In genomic region chr14:67646136-67646535, GRCh38 we compare ENCODE assay signal across 23 cellular contexts. TPM values are rescaled to one million over a fixed set of nuclear protein-coding genes. Genes with fewer than 3 reads are reported as not detected.
DNase-seq lines count a peak whose midpoint lies in the region; ATAC-seq, FAIRE-seq and TF ChIP-seq lines count a peak whose summit lies in the region.
"Had no signal": no experiment of that assay in that cellular context is flagged by ENCODE, and none has a peak within 500 bp of the region (broad histone marks: within the 10 kb centered on the region; RNA-seq: fewer than 3 reads in every experiment).

No MANE protein-coding gene starts in this region.

- no peaks in the 10 kb centered on the region for H3K9me3 Mint-ChIP-seq in activated naive CD4-positive, alpha-beta T cell treated with anti-CD3 and anti-CD28 coated beads, Interleukin-2, amount 50 U/mL, for 72 hours
- H3K9me3 Mint-ChIP-seq in CD4-positive, alpha-beta T cell: no peaks in the 10 kb centered on the region
- H3K9me3 Mint-ChIP-seq: CD14-positive monocyte, H9 had no signal

- TF ChIP-seq RAD21 in K562 (CRISPR knock-in tag; conservative IDR thresholded peaks at IDR 0.05 in 1 of 2, IDR thresholded peaks at IDR 0.05 in 1 of 2): no peak

- H3K4me1 Mint-ChIP-seq in CD4-positive, alpha-beta T cell (ENCODE audit: low read depth): peaks cover 4% of the 10 kb centered on the region
- H3K4me1 Mint-ChIP-seq: CD14-positive monocyte, H9 had no signal

- TF ChIP-seq POLR2A in K562 (conservative IDR thresholded peaks at IDR 0.05): no peak
- TF ChIP-seq POLR2A in gastrocnemius medialis (IDR thresholded peaks at IDR 0.05): no peak

- no peaks in the 10 kb centered on the region for H3K27me3 Mint-ChIP-seq in CD4-positive, alpha-beta T cell

- DNase-seq in K562 (ENCODE audit: extremely low read depth in 1 of 4, low spot score in 3 of 4): no peak
- peak; percentile 27 for DNase-seq in left kidney (ENCODE audit: low read depth, low spot score)
- DNase-seq in gastrocnemius medialis: no peak
- no peak for DNase-seq in activated naive CD4-positive, alpha-beta T cell treated with anti-CD3 and anti-CD28 coated beads, Interleukin-2, amount 50 U/mL, for 72 hours (ENCODE audit: low spot score in 2 of 2)
- no peak for DNase-seq in COLO829 (ENCODE audit: low spot score)
- DNase-seq in CD4-positive, alpha-beta T cell: no peak
- DNase-seq: BE2C, COR-L47, DMS53, GM23248, H9, KG1, MG63, NCI-H1105 treated with DMSO at 0.1 percent for 48 hours, NCI-H146, NCI-H1930, NCI-H446, NCI-H524 treated with DMSO at 0.1 percent for 48 hours, NCI-H774, SK-N-SH had no signal

- no TSS peak for BruUV-seq in K562 (replicated peaks; lab: Mats Ljungman, UMichigan)

- H2AFZ ChIP-seq in K562 (ENCODE audit: low read depth, low read length): no peak overlapping the region
- H2AFZ ChIP-seq: GM23248 had no signal

- H3K79me2 ChIP-seq in K562 (ENCODE audit: control insufficient read depth, insufficient read depth, low read length): no peaks in the 10 kb centered on the region

- H3K36me3 ChIP-seq in K562 (ENCODE audit: control insufficient read depth, insufficient read depth, low read length) (peaks cover 58% of the 10 kb centered on the region), gastrocnemius medialis (peaks cover 5 to 70% of the 10 kb centered on the region in 2 donors)

- CTCF ChIA-PET in K562 (lab: Yijun Ruan, JAX; ENCODE audit: low intra/inter-chr PET ratio): no interaction called here
- CTCF ChIA-PET in CD4-positive, alpha-beta T cell (lab: Charles Lee): no interaction called here

- H4K20me1 ChIP-seq in K562 (replicated peaks; ENCODE audit: control insufficient read depth, insufficient read depth, low read length): no peaks in the 10 kb centered on the region

- no peak for TF ChIP-seq EP300 in K562 (IDR thresholded peaks at IDR 0.05; ENCODE audit: low read length)

- H3K27me3 ChIP-seq in K562 (ENCODE audit: control insufficient read depth in 2 of 2, insufficient read depth in 2 of 2, low read length in 2 of 2) (no peaks in the 10 kb centered on the region), gastrocnemius medialis (no peaks in the 10 kb centered on the region)
- H3K27me3 ChIP-seq in CD4-positive, alpha-beta T cell (ENCODE audit: control insufficient read depth, insufficient read depth, low read length): no peaks in the 10 kb centered on the region
- H3K27me3 ChIP-seq: BE2C, MG63 had no signal

- no peak overlapping the region for H3K9ac ChIP-seq in K562 (ENCODE audit: insufficient read depth in 1 of 2, low read depth in 2 of 2, low read length in 2 of 2)
- H3K9ac ChIP-seq: GM23248, SK-N-SH had no signal

- no peaks in the 10 kb centered on the region for H3K9me1 ChIP-seq in K562 (ENCODE audit: control insufficient read depth, insufficient read depth, low read length)

- H3K4me1 ChIP-seq in K562 (replicated peaks in 1 of 2; ENCODE audit: control insufficient read depth in 2 of 2, insufficient read depth in 2 of 2, low read length in 2 of 2): peaks cover 0 to 16% of the 10 kb centered on the region in 2 experiments; a peak in 3 of 5 replicates
- H3K4me1 ChIP-seq in gastrocnemius medialis: peaks cover 8 to 13% of the 10 kb centered on the region in 2 donors
- H3K4me1 ChIP-seq: BE2C had no signal

- in situ Hi-C loops in K562 (cut with MboI) (no loop called here), gastrocnemius medialis (cut with MboI; ENCODE audit: low sequenced_read_pairs in 4 of 4) (no loop called here)

- peaks cover 5 to 17% of the 10 kb centered on the region in 2 donors for H3K36me3 Mint-ChIP-seq in activated naive CD4-positive, alpha-beta T cell treated with anti-CD3 and anti-CD28 coated beads, Interleukin-2, amount 50 U/mL, for 72 hours
- H3K36me3 Mint-ChIP-seq in CD4-positive, alpha-beta T cell (ENCODE audit: low read depth): peaks cover 54% of the 10 kb centered on the region

- no peak overlapping the region for H3K4me3 Mint-ChIP-seq in CD4-positive, alpha-beta T cell
- H3K4me3 Mint-ChIP-seq: CD14-positive monocyte, H9 had no signal

- H3K4me2 ChIP-seq in K562 (ENCODE audit: insufficient read depth, low read length): no peak overlapping the region
- H3K4me2 ChIP-seq: SK-N-SH had no signal

- POLR2A ChIA-PET in K562 (lab: Yijun Ruan, JAX): no interaction called here
- POLR2A ChIA-PET in CD4-positive, alpha-beta T cell (lab: Charles Lee): no interaction called here

- TF ChIP-seq CTCF in K562 (IDR thresholded peaks at IDR 0.05 in 2 of 3, conservative IDR thresholded peaks at IDR 0.05 in 1 of 3; ENCODE audit: insufficient read depth in 2 of 3, low read depth in 1 of 3, low read length in 3 of 3) (no peak), gastrocnemius medialis (IDR thresholded peaks at IDR 0.05 in 4 of 5, conservative IDR thresholded peaks at IDR 0.05 in 1 of 5) (no peak)
- no peak for TF ChIP-seq CTCF in CD4-positive, alpha-beta T cell (IDR thresholded peaks at IDR 0.05)

- intact Hi-C loops in K562 (cut with micrococcal nuclease): no loop called here
- intact Hi-C loops in gastrocnemius medialis (cut with DNase I; ENCODE audit: low total_unique reads): no loop called here
- intact Hi-C loops in CD4-positive, alpha-beta T cell (cut with DNase I, micrococcal nuclease): no loop called here

- 84% methylated on average over 3 of the region's 3 CpGs for WGBS in K562 (ENCODE audit: insufficient coverage, low coverage, missing lambda C conversion rate)

- FAIRE-seq in K562 (lab: Jason Lieb, UNC): no peak

- no peak overlapping the region for H3K27ac ChIP-seq in K562 (ENCODE audit: extremely low read depth, low read depth, low read length)
- H3K27ac ChIP-seq in gastrocnemius medialis: peak overlapping the region; percentile 78 to 89 (median 83)
- no peak overlapping the region for H3K27ac ChIP-seq in CD4-positive, alpha-beta T cell (ENCODE audit: low read depth, low read length)
- H3K27ac ChIP-seq: GM23248 had no signal

- no peak overlapping the region for H3K4me3 ChIP-seq in K562
- no peak overlapping the region for H3K4me3 ChIP-seq in gastrocnemius medialis
- H3K4me3 ChIP-seq: GM23248, MG63 had no signal

- ATAC-seq in K562: no peak
- no peak for ATAC-seq in gastrocnemius medialis
- ATAC-seq in activated naive CD4-positive, alpha-beta T cell treated with anti-CD3 and anti-CD28 coated beads, Interleukin-2, amount 50 U/mL, for 72 hours: no peak
- no peak for ATAC-seq in GM18498 (IDR thresholded peaks at IDR 0.05; ENCODE audit: unreplicated experiment)
- no peak for ATAC-seq in CD4-positive, alpha-beta T cell (ENCODE audit: poor library complexity)

- H3K9me3 ChIP-seq in K562 (replicated peaks; ENCODE audit: control insufficient read depth, insufficient read depth, low read depth, low read length) (no peaks in the 10 kb centered on the region), gastrocnemius medialis (no peaks in the 10 kb centered on the region)
- H3K9me3 ChIP-seq in CD4-positive, alpha-beta T cell (ENCODE audit: control insufficient read depth, low read length): no peaks in the 10 kb centered on the region
- H3K9me3 ChIP-seq: BE2C, MG63, SK-N-SH had no signal

- H3K27ac Mint-ChIP-seq in activated naive CD4-positive, alpha-beta T cell treated with anti-CD3 and anti-CD28 coated beads, Interleukin-2, amount 50 U/mL, for 72 hours: no peak overlapping the region
- H3K27ac Mint-ChIP-seq in CD4-positive, alpha-beta T cell: no peak overlapping the region
- H3K27ac Mint-ChIP-seq: H9 had no signal

RNA-seq across cellular contexts. Expression of gene ARG2, which starts 26.4 kb away (rescaled TPM):
- 22.1 and 29.4 TPM in 2 replicates for total RNA-seq in K562 (2011; cell fraction: chromatin; rRNA removed; ENCODE audit: low replicate concordance)
- total RNA-seq in K562 (2011; cell fraction: nucleolus; rRNA removed): 20.8 and 24.9 TPM in 2 replicates
- 25.6 and 31.2 TPM in 2 replicates for total RNA-seq in K562 (2011; cell fraction: nucleoplasm; rRNA removed)
- total RNA-seq in K562 (2014; rRNA removed): 13.9 and 15.5 TPM in 2 replicates
- total RNA-seq in K562 (2014; rRNA removed; fragmentation: Illumina TruSeq; extraction: Trizol): 17.8 and 19.7 TPM in 2 replicates
- 5.8 and 6.2 TPM in 2 replicates for total RNA-seq in K562 (2015; rRNA removed; fragmentation: Illumina TruSeq; extraction: Trizol)
- 12.5 and 13.1 TPM in 2 replicates for total RNA-seq in K562 (2021)
- polyA plus RNA-seq in K562 (2011; rRNA removed): 75.0 and 107 TPM in 2 replicates
- 64.8 and 102 TPM in 2 replicates for polyA plus RNA-seq in K562 (2011; cell fraction: cytosol; rRNA removed)
- polyA plus RNA-seq in K562 (2011; cell fraction: nucleus; rRNA removed): 27.6 and 70.1 TPM in 2 replicates
- 19.8 and 63.2 TPM in 2 replicates for polyA plus RNA-seq in K562 (2012)
- 20.3 and 21.9 TPM in 2 replicates for polyA plus RNA-seq in K562 (2014; fragmentation: Illumina TruSeq; extraction: Trizol)
- polyA plus RNA-seq in K562 (2014; fragmentation: Nextera tagmentation; extraction: Ambion mirVana): 10 to 100 TPM; 23.2 to 26.7 TPM
- 11.7 and 13.4 TPM in 2 replicates for polyA plus RNA-seq in K562 (2014; rRNA removed)
- 63.5 and 97.5 TPM in 2 replicates for polyA minus RNA-seq in K562 (2011; rRNA and poly(A)+ RNA removed)
- 36.9 and 46.0 TPM in 2 replicates for polyA minus RNA-seq in K562 (2011; cell fraction: cytosol; rRNA and poly(A)+ RNA removed)
- 10.5 and 31.0 TPM in 2 replicates for polyA minus RNA-seq in K562 (2011; cell fraction: nucleus; rRNA and poly(A)+ RNA removed)
- total RNA-seq in gastrocnemius medialis: 100 to 1,000 TPM in 2 of 4 donors, 1 to 10 TPM in 2; 4.0 to 662 (median 152) TPM
- total RNA-seq in activated naive CD4-positive, alpha-beta T cell treated with anti-CD3 and anti-CD28 coated beads, Interleukin-2, amount 50 U/mL, for 72 hours: 10 to 100 TPM; 22.4 to 41.5 TPM
- 1 to 10 TPM; 3.7 to 3.9 TPM for total RNA-seq in CD4-positive, alpha-beta T cell

RNA-seq across cellular contexts. Expression of gene VTI1B, which starts 28.3 kb away (rescaled TPM):
- total RNA-seq in K562 (2011; cell fraction: chromatin; rRNA removed; ENCODE audit: low replicate concordance): 25.9 and 27.2 TPM in 2 replicates
- 12.0 and 12.2 TPM in 2 replicates for total RNA-seq in K562 (2011; cell fraction: nucleolus; rRNA removed)
- 19.9 and 28.7 TPM in 2 replicates for total RNA-seq in K562 (2011; cell fraction: nucleoplasm; rRNA removed)
- total RNA-seq in K562 (2014; rRNA removed) (32.8 and 34.6 TPM in 2 replicates), K562 (2014; rRNA removed; fragmentation: Illumina TruSeq; extraction: Trizol) (54.0 and 62.1 TPM in 2 replicates), K562 (2015; rRNA removed; fragmentation: Illumina TruSeq; extraction: Trizol) (54.3 and 60.0 TPM in 2 replicates), K562 (2021) (69.1 and 70.7 TPM in 2 replicates), gastrocnemius medialis (10 to 100 TPM; 33.7 to 69.1 (median 52.8) TPM)
- polyA plus RNA-seq in K562 (2011; rRNA removed) (64.3 and 69.8 TPM in 2 replicates), K562 (2014; fragmentation: Illumina TruSeq; extraction: Trizol) (46.3 and 50.1 TPM in 2 replicates), K562 (2014; fragmentation: Nextera tagmentation; extraction: Ambion mirVana) (1 to 10 TPM; 7.8 to 8.5 TPM), K562 (2014; rRNA removed) (34.1 and 39.2 TPM in 2 replicates)
- polyA plus RNA-seq in K562 (2011; cell fraction: cytosol; rRNA removed): 17.7 and 26.3 TPM in 2 replicates
- polyA plus RNA-seq in K562 (2011; cell fraction: nucleus; rRNA removed): 19.2 and 24.4 TPM in 2 replicates
- 42.1 and 56.5 TPM in 2 replicates for polyA plus RNA-seq in K562 (2012)
- polyA minus RNA-seq in K562 (2011; rRNA and poly(A)+ RNA removed): 49.5 and 51.2 TPM in 2 replicates
- 23.7 and 30.0 TPM in 2 replicates for polyA minus RNA-seq in K562 (2011; cell fraction: cytosol; rRNA and poly(A)+ RNA removed)
- 11.0 and 18.7 TPM in 2 replicates for polyA minus RNA-seq in K562 (2011; cell fraction: nucleus; rRNA and poly(A)+ RNA removed)
- total RNA-seq in activated naive CD4-positive, alpha-beta T cell treated with anti-CD3 and anti-CD28 coated beads, Interleukin-2, amount 50 U/mL, for 72 hours: 10 to 100 TPM; 24.7 to 71.1 TPM
- 10 to 100 TPM; 24.4 to 27.0 TPM for total RNA-seq in CD4-positive, alpha-beta T cell

RNA-seq across cellular contexts. Expression of gene PIGH, which starts 46.1 kb away (rescaled TPM):
- 34.6 and 42.7 TPM in 2 replicates for total RNA-seq in K562 (2011; cell fraction: chromatin; rRNA removed; ENCODE audit: low replicate concordance)
- 39.7 and 40.9 TPM in 2 replicates for total RNA-seq in K562 (2011; cell fraction: nucleolus; rRNA removed)
- total RNA-seq in K562 (2011; cell fraction: nucleoplasm; rRNA removed): 44.7 and 64.3 TPM in 2 replicates
- 21.1 and 33.9 TPM in 2 replicates for total RNA-seq in K562 (2014; rRNA removed)
- total RNA-seq in K562 (2014; rRNA removed; fragmentation: Illumina TruSeq; extraction: Trizol): 24.7 and 25.8 TPM in 2 replicates
- total RNA-seq in K562 (2015; rRNA removed; fragmentation: Illumina TruSeq; extraction: Trizol): 20.9 and 22.1 TPM in 2 replicates
- 24.6 and 25.1 TPM in 2 replicates for total RNA-seq in K562 (2021)
- 48.1 and 53.4 TPM in 2 replicates for polyA plus RNA-seq in K562 (2011; rRNA removed)
- 45.7 and 51.0 TPM in 2 replicates for polyA plus RNA-seq in K562 (2011; cell fraction: cytosol; rRNA removed)
- polyA plus RNA-seq in K562 (2011; cell fraction: nucleus; rRNA removed): 104 and 138 TPM in 2 replicates
- 19.2 and 29.0 TPM in 2 replicates for polyA plus RNA-seq in K562 (2012)
- polyA plus RNA-seq in K562 (2014; fragmentation: Illumina TruSeq; extraction: Trizol): 23.3 and 26.6 TPM in 2 replicates
- polyA plus RNA-seq in K562 (2014; fragmentation: Nextera tagmentation; extraction: Ambion mirVana): 10 to 100 TPM; 23.6 to 30.6 TPM
- polyA plus RNA-seq in K562 (2014; rRNA removed): 38.0 and 56.9 TPM in 2 replicates
- 26.3 and 29.4 TPM in 2 replicates for polyA minus RNA-seq in K562 (2011; rRNA and poly(A)+ RNA removed)
- polyA minus RNA-seq in K562 (2011; cell fraction: cytosol; rRNA and poly(A)+ RNA removed): 14.8 and 17.8 TPM in 2 replicates
- polyA minus RNA-seq in K562 (2011; cell fraction: nucleus; rRNA and poly(A)+ RNA removed): 12.9 and 15.8 TPM in 2 replicates
- 10 to 100 TPM; 27.8 to 48.5 (median 35.3) TPM for total RNA-seq in gastrocnemius medialis
- total RNA-seq in activated naive CD4-positive, alpha-beta T cell treated with anti-CD3 and anti-CD28 coated beads, Interleukin-2, amount 50 U/mL, for 72 hours: 10 to 100 TPM; 15.6 to 27.6 TPM
- total RNA-seq in CD4-positive, alpha-beta T cell: 10 to 100 TPM; 66.0 to 69.7 TPM

RNA-seq across cellular contexts. Expression of gene RDH11, which starts 49.4 kb away (rescaled TPM):
- 121 and 156 TPM in 2 replicates for total RNA-seq in K562 (2011; cell fraction: chromatin; rRNA removed; ENCODE audit: low replicate concordance)
- total RNA-seq in K562 (2011; cell fraction: nucleolus; rRNA removed): 140 and 161 TPM in 2 replicates
- total RNA-seq in K562 (2011; cell fraction: nucleoplasm; rRNA removed): 154 and 165 TPM in 2 replicates
- 52.9 and 60.2 TPM in 2 replicates for total RNA-seq in K562 (2014; rRNA removed)
- total RNA-seq in K562 (2014; rRNA removed; fragmentation: Illumina TruSeq; extraction: Trizol): 70.5 and 80.5 TPM in 2 replicates
- 51.7 and 54.3 TPM in 2 replicates for total RNA-seq in K562 (2015; rRNA removed; fragmentation: Illumina TruSeq; extraction: Trizol)
- 43.5 and 50.6 TPM in 2 replicates for total RNA-seq in K562 (2021)
- polyA plus RNA-seq in K562 (2011; rRNA removed): 162 and 172 TPM in 2 replicates
- 68.0 and 106 TPM in 2 replicates for polyA plus RNA-seq in K562 (2011; cell fraction: cytosol; rRNA removed)
- 84.5 and 118 TPM in 2 replicates for polyA plus RNA-seq in K562 (2011; cell fraction: nucleus; rRNA removed)
- polyA plus RNA-seq in K562 (2012): 40.9 and 52.4 TPM in 2 replicates
- 72.3 and 78.6 TPM in 2 replicates for polyA plus RNA-seq in K562 (2014; fragmentation: Illumina TruSeq; extraction: Trizol)
- polyA plus RNA-seq in K562 (2014; fragmentation: Nextera tagmentation; extraction: Ambion mirVana): 100 to 1,000 TPM; 101 to 116 TPM
- 65.5 and 77.0 TPM in 2 replicates for polyA plus RNA-seq in K562 (2014; rRNA removed)
- polyA minus RNA-seq in K562 (2011; rRNA and poly(A)+ RNA removed): 125 and 131 TPM in 2 replicates
- 82.0 and 107 TPM in 2 replicates for polyA minus RNA-seq in K562 (2011; cell fraction: cytosol; rRNA and poly(A)+ RNA removed)
- polyA minus RNA-seq in K562 (2011; cell fraction: nucleus; rRNA and poly(A)+ RNA removed): 38.6 and 73.9 TPM in 2 replicates
- total RNA-seq in gastrocnemius medialis: 1 to 10 TPM; 6.6 to 8.3 (median 7.5) TPM
- total RNA-seq in activated naive CD4-positive, alpha-beta T cell treated with anti-CD3 and anti-CD28 coated beads, Interleukin-2, amount 50 U/mL, for 72 hours: 10 to 100 TPM; 41.5 to 54.6 TPM
- total RNA-seq in CD4-positive, alpha-beta T cell: 10 to 100 TPM; 13.6 to 14.2 TPM

RNA-seq across cellular contexts. Expression of gene RDH12, which starts 55.5 kb away (rescaled TPM):
- total RNA-seq in K562 (2011; cell fraction: chromatin; rRNA removed; ENCODE audit: low replicate concordance): not detected in 2 replicates
- not detected in 2 replicates for total RNA-seq in K562 (2011; cell fraction: nucleolus; rRNA removed)
- not detected in 2 replicates for total RNA-seq in K562 (2011; cell fraction: nucleoplasm; rRNA removed)
- total RNA-seq in K562 (2014; rRNA removed) (0.05 and 0.08 TPM in 2 replicates), K562 (2014; rRNA removed; fragmentation: Illumina TruSeq; extraction: Trizol) (not detected in 2 replicates), K562 (2015; rRNA removed; fragmentation: Illumina TruSeq; extraction: Trizol) (not detected in 2 replicates), K562 (2021) (0.29 TPM in 1 of 2 replicates, not detected in the other), gastrocnemius medialis (under 1 TPM in 1 of 4 donors, not detected in 3; 0.13 TPM)
- polyA plus RNA-seq in K562 (2011; rRNA removed) (0.08 TPM in 1 of 2 replicates, not detected in the other), K562 (2014; fragmentation: Illumina TruSeq; extraction: Trizol) (0.07 TPM in 1 of 2 replicates, not detected in the other), K562 (2014; fragmentation: Nextera tagmentation; extraction: Ambion mirVana) (under 1 TPM; 0.03 to 0.18 TPM), K562 (2014; rRNA removed) (0.04 and 0.22 TPM in 2 replicates)
- 0.06 and 0.09 TPM in 2 replicates for polyA plus RNA-seq in K562 (2011; cell fraction: cytosol; rRNA removed)
- polyA plus RNA-seq in K562 (2011; cell fraction: nucleus; rRNA removed): not detected in 2 replicates
- polyA plus RNA-seq in K562 (2012): 0.04 and 0.29 TPM in 2 replicates
- polyA minus RNA-seq in K562 (2011; rRNA and poly(A)+ RNA removed): not detected in 2 replicates
- polyA minus RNA-seq in K562 (2011; cell fraction: cytosol; rRNA and poly(A)+ RNA removed): not detected in 2 replicates
- polyA minus RNA-seq in K562 (2011; cell fraction: nucleus; rRNA and poly(A)+ RNA removed): not detected in 2 replicates
- not detected for total RNA-seq in activated naive CD4-positive, alpha-beta T cell treated with anti-CD3 and anti-CD28 coated beads, Interleukin-2, amount 50 U/mL, for 72 hours
- not detected for total RNA-seq in CD4-positive, alpha-beta T cell
- total RNA-seq: G401, GM23248 had no signal
- polyA plus RNA-seq: CD14-positive monocyte, GM23248, SK-N-SH had no signal

Comparison
In these comparisons a context has a peak if more than half of its experiments do, and no peak if none do; other contexts are left out.
1. H3K27ac ChIP-seq: peak in gastrocnemius medialis (4 of 4); none in K562 (single experiment) and CD4-positive, alpha-beta T cell (single experiment).